Comparison of ENCODE assay signal across 8 cellular contexts in genomic region chr12:57487055-57487596, GRCh38.
DNase-seq lines count a peak whose midpoint lies in the region; ATAC-seq and TF ChIP-seq lines count a peak whose summit lies in the region.

No MANE protein-coding gene starts in this region.

- peaks cover 34% of the 10 kb centered on the region for H3K36me3 ChIP-seq in BLaER1
- peaks cover 33% of the 10 kb centered on the region for H3K36me3 ChIP-seq in KOPT-K1 (ENCODE audit: insufficient read depth, low read length)
- H3K36me3 ChIP-seq in neuron (ENCODE audit: insufficient read depth, low read length) = peaks cover 30% of the 10 kb centered on the region

- no peaks in the 10 kb centered on the region for H3K27me3 ChIP-seq in BLaER1
- H3K27me3 ChIP-seq in neuron (ENCODE audit: insufficient read depth, low read length) = no peaks in the 10 kb centered on the region

- H3K4me1 ChIP-seq in BLaER1 = peaks cover 20% of the 10 kb centered on the region
- peaks cover 10% of the 10 kb centered on the region for H3K4me1 ChIP-seq in neuron (ENCODE audit: insufficient read depth, low read length)

- H3K27ac ChIP-seq in BLaER1 = peak overlapping the region; percentile 97
- peak overlapping the region; percentile 44 for H3K27ac ChIP-seq in KOPT-K1 (ENCODE audit: low read depth, low read length, poor library complexity, severe bottlenecking)

- no peaks in the 10 kb centered on the region for H3K9me3 ChIP-seq in BLaER1
- H3K9me3 ChIP-seq in KOPT-K1 (ENCODE audit: insufficient read depth, low read length, poor library complexity, severe bottlenecking) = no peaks in the 10 kb centered on the region
- no peaks in the 10 kb centered on the region for H3K9me3 ChIP-seq in neuron (ENCODE audit: low read length)

- H3K9ac ChIP-seq in BLaER1 = no peak overlapping the region

- H4K20me1 ChIP-seq in BLaER1 = peaks cover 24% of the 10 kb centered on the region; the same call in 1 of the 2 replicates

- no peak for TF ChIP-seq CTCF in choroid plexus epithelial cell (conservative IDR thresholded peaks at IDR 0.05; ENCODE audit: low read depth, low read length)

- 0 out of 2 replicates have a peak overlapping the region, but pooled peaks have one; percentile 99 for H3K4me3 ChIP-seq in BLaER1
- peak overlapping the region; percentile 99 for H3K4me3 ChIP-seq in choroid plexus epithelial cell (ENCODE audit: low read depth, low read length)
- peak overlapping the region; percentile 23 for H3K4me3 ChIP-seq in neuron (ENCODE audit: low read length)

- ATAC-seq in GM19452 (IDR thresholded peaks at IDR 0.05; ENCODE audit: unreplicated experiment) (no peak), HG03469 (IDR thresholded peaks at IDR 0.05; ENCODE audit: unreplicated experiment) (no peak)

- DNase-seq in choroid plexus epithelial cell (ENCODE audit: low read depth) (no peak), RPMI8226 (no peak), NCI-H1092 treated with DMSO at 0.1 percent for 48 hours (lab: John Stamatoyannopoulos, UW) (no peak)

- peak overlapping the region; percentile 53 for H3K4me2 ChIP-seq in BLaER1

- H2AFZ ChIP-seq in neuron (ENCODE audit: low read depth, low read length) = peak overlapping the region; percentile 69

Comparison
In these comparisons a context has a peak if more than half of its experiments do, and no peak if none do; other contexts are left out.
1. H3K4me3 ChIP-seq: peak in every context shown above with its lines; median percentile 99 in BLaER1; 99 in choroid plexus epithelial cell; 23 in neuron.